13 cellular contexts compared by ENCODE assay signal in the genomic region with DNA sequence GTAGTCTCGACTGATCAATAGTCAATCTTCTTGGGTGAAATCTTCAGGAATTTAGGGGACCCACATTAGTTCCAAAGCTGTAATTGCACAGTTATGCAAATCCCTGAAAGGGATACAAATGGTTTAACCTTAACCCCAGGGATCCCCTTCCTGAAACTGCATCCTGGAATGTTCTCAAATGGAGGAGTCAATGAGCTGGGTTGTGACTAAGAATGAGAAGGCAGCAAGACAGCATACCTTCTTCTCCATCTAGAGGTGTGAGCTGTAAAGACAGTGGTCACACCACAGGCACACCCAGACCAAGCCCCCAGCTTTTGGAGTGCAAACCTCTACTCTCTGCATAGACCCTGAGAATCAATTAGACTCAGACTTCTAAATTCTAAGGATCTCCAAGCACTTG.
"Had no signal": no experiment of that assay in that cellular context is flagged by ENCODE, and none has a peak within 500 bp of the region (broad histone marks: within the 10 kb centered on the region; RNA-seq: fewer than 3 reads in every experiment).

No MANE protein-coding gene starts in this region.

- H3K4me1 ChIP-seq: upper lobe of right lung had no signal

- H3K4me1 Mint-ChIP-seq: activated CD4-positive, alpha-beta memory T cell treated with anti-CD3 and anti-CD28 coated beads, Interleukin-2, amount 10 ng/mL, durations not matched to agents 7 days and 5 days had no signal

- DNase-seq: activated CD4-positive, alpha-beta memory T cell treated with anti-CD3 and anti-CD28 coated beads, Interleukin-2, amount 10 ng/mL, durations not matched to agents 7 days and 5 days; activated CD4-positive, alpha-beta T cell treated with anti-CD3 and anti-CD28 coated beads for 4 hours; activated gamma-delta T cell; activated T-cell treated with anti-CD3 and anti-CD28 coated beads, Interleukin-2, amount 50 U/mL, for 48 hours; caudate nucleus; foreskin fibroblast; head of caudate nucleus; kidney glomerular epithelial cell; upper lobe of right lung had no signal

- H3K27me3 ChIP-seq: upper lobe of right lung had no signal

- H3K9me3 ChIP-seq: upper lobe of right lung had no signal

- H3K36me3 ChIP-seq: upper lobe of right lung had no signal

- H3K27ac Mint-ChIP-seq: activated CD4-positive, alpha-beta memory T cell treated with anti-CD3 and anti-CD28 coated beads, Interleukin-2, amount 10 ng/mL, durations not matched to agents 7 days and 5 days; activated naive CD4-positive, alpha-beta T cell treated with anti-CD3 and anti-CD28 coated beads, Interleukin-2, amount 50 U/mL, for 72 hours; nephron; stimulated activated naive CD8-positive, alpha-beta T cell treated with anti-CD3 and anti-CD28 coated beads, Interleukin-15, Interleukin-2, amounts not matched to agents 100 ng/mL and 50 ng/mL, for 24 hours; T-helper 1 cell treated with Interleukin-12 subunit alpha and Interleukin-12 subunit beta and Interleukin-4 antibody, amounts not matched to agents 30 μg/mL and 1 μg/mL, for 36 hours had no signal

- H3K4me3 Mint-ChIP-seq: activated CD4-positive, alpha-beta memory T cell treated with anti-CD3 and anti-CD28 coated beads, Interleukin-2, amount 10 ng/mL, durations not matched to agents 7 days and 5 days; nephron; stimulated activated naive CD8-positive, alpha-beta T cell treated with anti-CD3 and anti-CD28 coated beads, Interleukin-15, Interleukin-2, amounts not matched to agents 100 ng/mL and 50 ng/mL, for 24 hours; T-helper 1 cell treated with Interleukin-12 subunit alpha and Interleukin-12 subunit beta and Interleukin-4 antibody, amounts not matched to agents 30 μg/mL and 1 μg/mL, for 36 hours had no signal

- H3K36me3 Mint-ChIP-seq: activated naive CD4-positive, alpha-beta T cell treated with anti-CD3 and anti-CD28 coated beads, Interleukin-2, amount 50 U/mL, for 72 hours had no signal

- H3K4me3 ChIP-seq: upper lobe of right lung had no signal

- H3K27ac ChIP-seq: upper lobe of right lung had no signal

- H3K9me3 Mint-ChIP-seq: activated CD4-positive, alpha-beta memory T cell treated with anti-CD3 and anti-CD28 coated beads, Interleukin-2, amount 10 ng/mL, durations not matched to agents 7 days and 5 days; activated naive CD4-positive, alpha-beta T cell treated with anti-CD3 and anti-CD28 coated beads, Interleukin-2, amount 50 U/mL, for 72 hours; nephron; stimulated activated naive CD8-positive, alpha-beta T cell treated with anti-CD3 and anti-CD28 coated beads, Interleukin-15, Interleukin-2, amounts not matched to agents 100 ng/mL and 50 ng/mL, for 24 hours; T-helper 1 cell treated with Interleukin-12 subunit alpha and Interleukin-12 subunit beta and Interleukin-4 antibody, amounts not matched to agents 30 μg/mL and 1 μg/mL, for 36 hours had no signal

- H3K27me3 Mint-ChIP-seq: activated CD4-positive, alpha-beta memory T cell treated with anti-CD3 and anti-CD28 coated beads, Interleukin-2, amount 10 ng/mL, durations not matched to agents 7 days and 5 days; stimulated activated naive CD8-positive, alpha-beta T cell treated with anti-CD3 and anti-CD28 coated beads, Interleukin-15, Interleukin-2, amounts not matched to agents 100 ng/mL and 50 ng/mL, for 24 hours had no signal
